ENCODE assay signal across 8 cellular contexts in genomic region chr5:165404917-165405316, GRCh38.
"Had no signal": no experiment of that assay in that cellular context is flagged by ENCODE, and none has a peak within 500 bp of the region (broad histone marks: within the 10 kb centered on the region; RNA-seq: fewer than 3 reads in every experiment).

No MANE protein-coding gene starts in this region.

- ATAC-seq: HCT116, K562 had no signal

- DNase-seq: GM23248, GOT3, H7, IMR-90, KG1 had no signal

- H3K9ac ChIP-seq: GM23248 had no signal

- H3K36me3 ChIP-seq: HAP-1 had no signal

- FAIRE-seq: K562 had no signal

- H3K4me1 ChIP-seq: HAP-1 had no signal

- H3K4me3 ChIP-seq: GM23248, HAP-1, K562 had no signal

- H3K27ac ChIP-seq: GM23248 had no signal
